In the genomic region with DNA sequence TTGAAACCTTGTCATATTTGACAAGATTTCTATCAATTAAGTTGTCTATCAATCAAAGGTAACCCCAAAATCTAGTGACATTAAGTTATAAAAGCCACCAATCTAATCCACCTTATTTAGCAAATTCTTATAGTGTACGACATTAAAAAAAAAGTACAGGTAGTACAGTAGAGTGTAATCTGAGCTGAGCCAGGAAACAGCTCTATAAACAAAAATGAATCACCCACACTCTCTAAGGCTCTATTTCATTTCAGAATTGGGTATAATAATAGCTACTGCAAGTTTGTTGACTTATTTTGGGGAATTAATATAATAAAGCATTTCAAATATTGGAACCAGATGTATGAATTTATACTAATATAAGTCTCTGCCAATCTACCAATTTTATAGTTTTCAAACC, we compare ENCODE assay signal across 20 cellular contexts.
"Had no signal": no experiment of that assay in that cellular context is flagged by ENCODE, and none has a peak within 500 bp of the region (broad histone marks: within the 10 kb centered on the region; RNA-seq: fewer than 3 reads in every experiment).

No MANE protein-coding gene starts in this region.

- H3K4me1 ChIP-seq: esophagus muscularis mucosa, prostate gland, tibial artery, uterus had no signal

- H3K36me3 ChIP-seq: esophagus muscularis mucosa, prostate gland, tibial artery, uterus had no signal

- H3K4me3 Mint-ChIP-seq: activated naive CD8-positive, alpha-beta T cell treated with anti-CD3 and anti-CD28 coated beads, Interleukin-2, amount 50 U/mL, for 24 hours; activated T-helper 17 cell treated with anti-CD3 and anti-CD28 coated beads, Interleukin-2, amount 50 U/mL, for 72 hours had no signal

- H3K27me3 ChIP-seq: esophagus muscularis mucosa, tibial artery, uterus had no signal

- ATAC-seq: activated CD4-positive, CD25-positive, alpha-beta regulatory T cell treated with anti-CD3 and anti-CD28 coated beads, Interleukin-2, amount 50 U/mL, for 24 hours; activated naive CD8-positive, alpha-beta T cell treated with anti-CD3 and anti-CD28 coated beads, Interleukin-2, amount 50 U/mL, for 24 hours; activated T-helper 17 cell treated with anti-CD3 and anti-CD28 coated beads, Interleukin-2, amount 50 U/mL, for 72 hours; right cardiac atrium had no signal

- H3K4me3 ChIP-seq: dorsolateral prefrontal cortex, esophagus muscularis mucosa, prostate gland, skin epidermis, tibial artery, uterus had no signal

- DNase-seq: activated CD4-positive, alpha-beta T cell treated with anti-CD3 and anti-CD28 coated beads, Interleukin-2, amount 50 U/mL, for 1 hour; activated naive CD4-positive, alpha-beta T cell treated with Interleukin-2 at 50 U/mL for 16 hours; activated naive CD8-positive, alpha-beta T cell treated with anti-CD3 and anti-CD28 coated beads, Interleukin-2, amount 50 U/mL, for 24 hours; activated T-cell treated with anti-CD3 and anti-CD28 coated beads for 4 hours; aorta; dorsolateral prefrontal cortex; glutamatergic neuron; hypothalamus; right cardiac atrium; stimulated activated CD4-positive, alpha-beta T cell treated with anti-CD3 and anti-CD28 coated beads, Interleukin-15, amount 100 ng/mL, for 24 hours; stimulated activated CD4-positive, alpha-beta T cell treated with anti-CD3 and anti-CD28 coated beads, Interleukin-4, amount 100 ng/mL, for 1 hour; stimulated activated naive CD4-positive, alpha-beta T cell; T1000; tibial artery; uterus had no signal

- H3K27ac ChIP-seq: dorsolateral prefrontal cortex, esophagus muscularis mucosa, prostate gland, skin epidermis, tibial artery, uterus had no signal

- H3K4me1 Mint-ChIP-seq: activated naive CD8-positive, alpha-beta T cell treated with anti-CD3 and anti-CD28 coated beads, Interleukin-2, amount 50 U/mL, for 24 hours; activated T-helper 17 cell treated with anti-CD3 and anti-CD28 coated beads, Interleukin-2, amount 50 U/mL, for 72 hours had no signal

- H3K27me3 Mint-ChIP-seq: activated naive CD8-positive, alpha-beta T cell treated with anti-CD3 and anti-CD28 coated beads, Interleukin-2, amount 50 U/mL, for 24 hours; activated T-helper 17 cell treated with anti-CD3 and anti-CD28 coated beads, Interleukin-2, amount 50 U/mL, for 72 hours had no signal

- H3K27ac Mint-ChIP-seq: activated naive CD8-positive, alpha-beta T cell treated with anti-CD3 and anti-CD28 coated beads, Interleukin-2, amount 50 U/mL, for 24 hours; activated T-helper 17 cell treated with anti-CD3 and anti-CD28 coated beads, Interleukin-2, amount 50 U/mL, for 72 hours had no signal

- H3K9me3 ChIP-seq: esophagus muscularis mucosa, prostate gland, tibial artery, uterus had no signal
